16 cellular contexts compared by ENCODE assay signal in genomic region chr2:200040251-200040650, GRCh38.
DNase-seq lines count a peak whose midpoint lies in the region; ATAC-seq, FAIRE-seq and TF ChIP-seq lines count a peak whose summit lies in the region.
"Had no signal": no experiment of that assay in that cellular context is flagged by ENCODE, and none has a peak within 500 bp of the region (broad histone marks: within the 10 kb centered on the region; RNA-seq: fewer than 3 reads in every experiment).

No MANE protein-coding gene starts in this region.

- no peak for ATAC-seq in GM21786 (IDR thresholded peaks at IDR 0.05; ENCODE audit: unreplicated experiment)

- TF ChIP-seq CTCF in fibroblast of villous mesenchyme (IDR thresholded peaks at IDR 0.05; ENCODE audit: insufficient read depth, low read depth, low read length) (no peak), smooth muscle cell (IDR thresholded peaks at IDR 0.05; ENCODE audit: borderline replicate concordance, insufficient read depth, poor library complexity, severe bottlenecking) (no peak), RWPE1 (conservative IDR thresholded peaks at IDR 0.05; ENCODE audit: low read depth) (no peak)

- H3K4me2 ChIP-seq in GM23248 (ENCODE audit: unreplicated experiment) (no peak overlapping the region), smooth muscle cell (peak overlapping the region; percentile 34)
- H3K4me2 ChIP-seq: SK-N-SH had no signal

- no peaks in the 10 kb centered on the region for H3K9me2 ChIP-seq in GM23248 (ENCODE audit: insufficient read depth)
- H3K9me2 ChIP-seq: SK-N-SH had no signal

- no peaks in the 10 kb centered on the region for H3K79me2 ChIP-seq in GM23248 (ENCODE audit: insufficient read depth)
- no peaks in the 10 kb centered on the region for H3K79me2 ChIP-seq in smooth muscle cell (ENCODE audit: low read depth)

- FAIRE-seq in GM12892 (lab: Jason Lieb, UNC), result no peak
- FAIRE-seq: H1 had no signal

- H3K27me3 ChIP-seq in GM23248 (replicated peaks; ENCODE audit: insufficient read depth), result no peaks in the 10 kb centered on the region
- no peaks in the 10 kb centered on the region for H3K27me3 ChIP-seq in smooth muscle cell (ENCODE audit: low read depth)
- H3K27me3 ChIP-seq: BE2C had no signal

- no peak overlapping the region for H3K4me3 ChIP-seq in GM23248
- peak overlapping the region; percentile 49 for H3K4me3 ChIP-seq in SK-N-MC
- no peak overlapping the region for H3K4me3 ChIP-seq in fibroblast of villous mesenchyme (ENCODE audit: low read depth, low read length)
- H3K4me3 ChIP-seq in smooth muscle cell, result no peak overlapping the region

- POLR2A ChIA-PET in RWPE1 (lab: Yijun Ruan, JAX; ENCODE audit: low non-redundant PET), result no interaction called here

- H3F3A ChIP-seq in GM23248 (ENCODE audit: insufficient read depth), result peaks cover 22% of the 10 kb centered on the region
- peaks cover 26% of the 10 kb centered on the region for H3F3A ChIP-seq in smooth muscle cell (ENCODE audit: low read depth)

- H4K20me1 ChIP-seq in GM23248 (ENCODE audit: insufficient read depth), result no peaks in the 10 kb centered on the region
- no peaks in the 10 kb centered on the region for H4K20me1 ChIP-seq in smooth muscle cell (ENCODE audit: low read depth)

- H2AFZ ChIP-seq in GM23248, result no peak overlapping the region
- H2AFZ ChIP-seq in smooth muscle cell (ENCODE audit: low read depth), result no peak overlapping the region

- 32 to 50% methylated on average over 1 of the region's 1 CpG for WGBS in GM23248 (ENCODE audit: low coverage in 1 of 2, low lambda C conversion rate in 2 of 2, missing lambda C conversion rate in 2 of 2), 2 experiments
- WGBS in smooth muscle cell (ENCODE audit: low lambda C conversion rate), result 24% methylated on average over 1 of the region's 1 CpG

- DNase-seq in GM23248 (peak; percentile 32), SK-N-MC (ENCODE audit: low read depth, low spot score) (no peak), fibroblast of villous mesenchyme (ENCODE audit: low read depth) (peak; percentile 74), smooth muscle cell (lab: John Stamatoyannopoulos, UW; ENCODE audit: unreplicated experiment) (no peak), RWPE1 (ENCODE audit: low spot score) (no peak), GM12892 (ENCODE audit: insufficient read length) (no peak)
- DNase-seq: BE2C; CD4-positive, alpha-beta T cell; KBM-7; NCI-H1436 treated with DMSO at 0.1 percent for 48 hours; NCI-H2029 treated with DMSO at 0.1 percent for 48 hours; NCI-H446 treated with DMSO at 0.1 percent for 48 hours; NCI-H82; SK-N-SH had no signal

- 0 out of 2 replicates have a peak overlapping the region, but pooled peaks have one; percentile 30 for H3K9ac ChIP-seq in GM23248
- H3K9ac ChIP-seq in SK-N-MC (ENCODE audit: insufficient read length), result no peak overlapping the region
- H3K9ac ChIP-seq in smooth muscle cell (ENCODE audit: low read depth), result peak overlapping the region; percentile 38
- H3K9ac ChIP-seq: SK-N-SH had no signal

- CTCF ChIA-PET in RWPE1 (lab: Yijun Ruan, JAX), result no interaction called here

- H3K4me1 ChIP-seq in GM23248 (ENCODE audit: insufficient read depth), result peaks cover 28% of the 10 kb centered on the region
- H3K4me1 ChIP-seq in smooth muscle cell (ENCODE audit: low read depth), result peaks cover 16% of the 10 kb centered on the region
- H3K4me1 ChIP-seq: BE2C had no signal

- H3K36me3 ChIP-seq in GM23248 (ENCODE audit: low read depth) (no peaks in the 10 kb centered on the region), SK-N-MC (ENCODE audit: insufficient read depth, low read length) (no peaks in the 10 kb centered on the region), smooth muscle cell (ENCODE audit: low read depth) (no peaks in the 10 kb centered on the region)
- H3K36me3 ChIP-seq: BE2C had no signal

- H3K9me3 ChIP-seq in GM23248 (ENCODE audit: low read depth), result no peaks in the 10 kb centered on the region
- 0 out of 2 replicates have a peak, but pooled peaks cover 4% of the 10 kb centered on the region for H3K9me3 ChIP-seq in SK-N-MC (ENCODE audit: low read depth, low read length)
- no peaks in the 10 kb centered on the region for H3K9me3 ChIP-seq in smooth muscle cell (replicated peaks; ENCODE audit: low read depth)
- H3K9me3 ChIP-seq: BE2C, SK-N-SH had no signal

- H3K27ac ChIP-seq in GM23248 (peak overlapping the region; percentile 64), SK-N-MC (peak overlapping the region; percentile 84), smooth muscle cell (ENCODE audit: low read depth) (peak overlapping the region; percentile 95), RWPE1 (no peak overlapping the region)

- in situ Hi-C loops in GM23248 (cut with MboI), result no loop called here

- TF ChIP-seq POLR2A in GM12892 (IDR thresholded peaks at IDR 0.05; ENCODE audit: low read depth, low read length), result no peak

Comparison
In these comparisons a context has a peak if more than half of its experiments do, and no peak if none do; other contexts are left out.
1. DNase-seq: peak in GM23248 (single experiment) and fibroblast of villous mesenchyme (single experiment); none in SK-N-MC (single experiment), smooth muscle cell (single experiment), RWPE1 (single experiment) and GM12892 (single experiment).